ENCODE assay signal across 9 cellular contexts in the genomic region with DNA sequence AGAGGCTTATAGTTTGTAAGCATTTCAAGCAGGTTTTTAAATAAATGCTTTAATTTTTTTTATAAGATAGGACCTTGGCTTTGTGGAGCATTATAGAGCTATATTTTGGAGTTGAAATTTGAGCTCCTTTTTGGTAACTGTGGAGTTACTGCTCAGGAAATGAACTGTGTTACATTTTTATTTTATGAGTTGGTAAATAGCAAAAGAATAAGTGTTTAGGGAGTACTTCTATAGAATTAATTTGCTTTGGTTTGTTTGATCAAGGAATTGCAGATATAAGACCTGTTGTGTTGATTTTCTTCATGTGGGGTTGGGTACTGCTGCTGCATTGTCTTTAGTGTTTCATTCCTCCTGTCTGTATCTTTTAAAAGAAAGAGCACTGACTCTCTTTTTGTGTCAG. TPM values are rescaled to one million over a fixed set of nuclear protein-coding genes. Genes with fewer than 3 reads are reported as not detected.
DNase-seq lines count a peak whose midpoint lies in the region; ATAC-seq, FAIRE-seq and TF ChIP-seq lines count a peak whose summit lies in the region.
"Had no signal": no experiment of that assay in that cellular context is flagged by ENCODE, and none has a peak within 500 bp of the region (broad histone marks: within the 10 kb centered on the region; RNA-seq: fewer than 3 reads in every experiment).

No MANE protein-coding gene starts in this region.

- peak overlapping the region; percentile 79 for H3K4me3 Mint-ChIP-seq in endothelial cell (ENCODE audit: unreplicated experiment)

- DNase-seq in GM23248, result no peak
- peak; percentile 46 for DNase-seq in PC-3
- DNase-seq in endothelial cell (ENCODE audit: low spot score), result no peak
- DNase-seq in gastrocnemius medialis, result no peak
- DNase-seq in urothelium cell line (ENCODE audit: low spot score), result no peak
- DNase-seq in amygdala (lab: John Stamatoyannopoulos, UW), result no peak
- no peak for DNase-seq in D721Med (ENCODE audit: insufficient read length, low spot score)

- H2AFZ ChIP-seq in GM23248, result no peak overlapping the region
- no peak overlapping the region for H2AFZ ChIP-seq in PC-3 (ENCODE audit: low read length)

- CTCF ChIA-PET in PC-3 (lab: Charles Lee), result interaction anchor here (0.7 to 0.9 kb wide), 2 partner anchors 61 to 260 kb away, joined by 3 to 4 read pairs; no protein-coding TSS in a partner anchor

- peaks cover 25% of the 10 kb centered on the region for H3K36me3 ChIP-seq in GM23248 (ENCODE audit: low read depth)
- H3K36me3 ChIP-seq in PC-3 (ENCODE audit: low read depth, low read length), result peaks cover 63% of the 10 kb centered on the region
- no peaks in the 10 kb centered on the region for H3K36me3 ChIP-seq in gastrocnemius medialis

- no peaks in the 10 kb centered on the region for H3K9me2 ChIP-seq in GM23248 (ENCODE audit: insufficient read depth)
- no peaks in the 10 kb centered on the region for H3K9me2 ChIP-seq in PC-3 (replicated peaks; ENCODE audit: low read length)

- no peak for TF ChIP-seq POLR2A in gastrocnemius medialis (IDR thresholded peaks at IDR 0.05)

- H4K20me1 ChIP-seq in GM23248 (ENCODE audit: insufficient read depth) (peaks cover 32% of the 10 kb centered on the region), PC-3 (ENCODE audit: low read length) (peaks cover 75% of the 10 kb centered on the region)

- H3K27ac Mint-ChIP-seq in endothelial cell (ENCODE audit: unreplicated experiment), result peak overlapping the region; percentile 64

- no peaks in the 10 kb centered on the region for H3K9me3 Mint-ChIP-seq in endothelial cell (ENCODE audit: unreplicated experiment)

- ATAC-seq in PC-3 (peak; percentile 13), gastrocnemius medialis (no peak), GM18498 (IDR thresholded peaks at IDR 0.05; ENCODE audit: unreplicated experiment) (no peak)

- H3F3A ChIP-seq in GM23248 (ENCODE audit: insufficient read depth) (peaks cover 46% of the 10 kb centered on the region), PC-3 (ENCODE audit: low read length, unreplicated experiment) (no peaks in the 10 kb centered on the region)

- peaks cover 62% of the 10 kb centered on the region for H3K4me1 ChIP-seq in GM23248 (ENCODE audit: insufficient read depth)
- peaks cover 45% of the 10 kb centered on the region for H3K4me1 ChIP-seq in PC-3 (ENCODE audit: insufficient read depth, low read length)
- peaks cover 20 to 48% of the 10 kb centered on the region in 2 donors for H3K4me1 ChIP-seq in gastrocnemius medialis

- peaks cover 3% of the 10 kb centered on the region for H3K27me3 Mint-ChIP-seq in endothelial cell (ENCODE audit: unreplicated experiment)

- no TSS peak for BruUV-seq in PC-3 (replicated peaks; lab: Mats Ljungman, UMichigan)

- H3K4me3 ChIP-seq in GM23248, result peak overlapping the region; percentile 90
- H3K4me3 ChIP-seq in PC-3 (ENCODE audit: low read length), result peak overlapping the region; percentile 85
- peak overlapping the region; percentile 68 to 90 (median 86) for H3K4me3 ChIP-seq in gastrocnemius medialis

- peak overlapping the region; percentile 89 for H3K27ac ChIP-seq in GM23248
- H3K27ac ChIP-seq in PC-3 (ENCODE audit: low read length), result peak overlapping the region; percentile 3; the same call in 1 of the 2 replicates
- H3K27ac ChIP-seq in gastrocnemius medialis, result peak overlapping the region; percentile 93 to 97 (median 96)

- intact Hi-C loops in PC-3 (cut with micrococcal nuclease), result loop anchor here (2.0 kb wide), 1 partner anchor 184 kb away; no protein-coding TSS in a partner anchor
- intact Hi-C loops in gastrocnemius medialis (cut with DNase I; ENCODE audit: low total_unique reads), result loop anchor here (5.0 to 10.0 kb wide), 3 partner anchors 37 to 300 kb away; partner anchors contain the start of genes C12orf76 and PPTC7

- H3K9ac ChIP-seq in GM23248 (peak overlapping the region; percentile 97), PC-3 (ENCODE audit: low read length) (peak overlapping the region; percentile 96; the same call in 1 of the 2 replicates)

- H3K4me1 Mint-ChIP-seq in endothelial cell (ENCODE audit: unreplicated experiment), result peaks cover 40% of the 10 kb centered on the region

- no peaks in the 10 kb centered on the region for H3K9me3 ChIP-seq in GM23248 (ENCODE audit: low read depth)
- H3K9me3 ChIP-seq in PC-3 (ENCODE audit: low read length), result no peaks in the 10 kb centered on the region
- no peaks in the 10 kb centered on the region for H3K9me3 ChIP-seq in gastrocnemius medialis

- peaks cover 81% of the 10 kb centered on the region for H3K79me2 ChIP-seq in GM23248 (ENCODE audit: insufficient read depth)
- peaks cover 82% of the 10 kb centered on the region for H3K79me2 ChIP-seq in PC-3 (ENCODE audit: low read length)

- in situ Hi-C loops in GM23248 (cut with MboI) (no loop called here), gastrocnemius medialis (cut with MboI; ENCODE audit: low sequenced_read_pairs in 4 of 4) (no loop called here)

- POLR2A ChIA-PET in PC-3 (lab: Charles Lee; ENCODE audit: unreplicated experiment), result interaction anchor here (0.6 to 1.0 kb wide), 6 partner anchors 12 to 185 kb away, joined by 3 to 5 read pairs (median 3); no protein-coding TSS in a partner anchor

- peak overlapping the region; percentile 96 for H3K4me2 ChIP-seq in GM23248 (ENCODE audit: unreplicated experiment)
- peak overlapping the region; percentile 89 for H3K4me2 ChIP-seq in PC-3 (ENCODE audit: low read length)

- FAIRE-seq in urothelium cell line (lab: Jason Lieb, UNC) (no peak), D721Med (lab: Jason Lieb, UNC) (no peak)
- FAIRE-seq: colon had no signal

- TF ChIP-seq CTCF in PC-3 (conservative IDR thresholded peaks at IDR 0.05; ENCODE audit: low read depth, low read length), result no peak
- no peak for TF ChIP-seq CTCF in endothelial cell (IDR thresholded peaks at IDR 0.05; ENCODE audit: unreplicated experiment)
- no peak for TF ChIP-seq CTCF in gastrocnemius medialis (IDR thresholded peaks at IDR 0.05 in 4 of 5, conservative IDR thresholded peaks at IDR 0.05 in 1 of 5)
- TF ChIP-seq CTCF in D721Med (IDR thresholded peaks at IDR 0.05; ENCODE audit: insufficient read depth, missing control alignments), result no peak

- H3K36me3 Mint-ChIP-seq in endothelial cell (ENCODE audit: low read depth, unreplicated experiment), result peaks cover 12% of the 10 kb centered on the region

- H3K27me3 ChIP-seq in GM23248 (replicated peaks; ENCODE audit: insufficient read depth) (no peaks in the 10 kb centered on the region), PC-3 (ENCODE audit: low read length) (no peaks in the 10 kb centered on the region), gastrocnemius medialis (no peaks in the 10 kb centered on the region)

RNA-seq across cellular contexts. Expression of gene ATP2A2, which starts 3.5 kb away (rescaled TPM):
- 142 and 148 TPM in 2 replicates for total RNA-seq in GM23248 (2014; rRNA removed; shearing (Covaris generic))
- polyA plus RNA-seq in GM23248 (2016; fragmentation: Nextera tagmentation; extraction: Ambion mirVana), result 28.7 and 29.5 TPM in 2 replicates
- total RNA-seq in PC-3 (2014; rRNA removed), result 174 and 211 TPM in 2 replicates
- 178 TPM for total RNA-seq in endothelial cell (ENCODE audit: unreplicated experiment)
- total RNA-seq in gastrocnemius medialis, result 1,000 to 10,000 TPM in 2 of 4 donors, 100 to 1,000 TPM in 2; 788 to 1,983 (median 1,302) TPM

Comparison
In these comparisons a context has a peak if more than half of its experiments do, and no peak if none do; other contexts are left out.
1. H3K27ac ChIP-seq: peak in every context shown above with its lines; median percentile 96 in gastrocnemius medialis; 89 in GM23248; 3 in PC-3.